Comparison of ENCODE assay signal across 9 cellular contexts in genomic region chrX:30865020-30865419, GRCh38. TPM values are rescaled to one million over a fixed set of nuclear protein-coding genes. Genes with fewer than 3 reads are reported as not detected.
DNase-seq lines count a peak whose midpoint lies in the region; ATAC-seq and TF ChIP-seq lines count a peak whose summit lies in the region.
"Had no signal": no experiment of that assay in that cellular context is flagged by ENCODE, and none has a peak within 500 bp of the region (broad histone marks: within the 10 kb centered on the region; RNA-seq: fewer than 3 reads in every experiment).

No MANE protein-coding gene starts in this region.

- no peak overlapping the region for H3K9ac ChIP-seq in PC-3 (ENCODE audit: low read length)

- intact Hi-C loops in PC-3 (cut with micrococcal nuclease) (no loop called here), PC-9 (cut with micrococcal nuclease; ENCODE audit: unreplicated experiment) (no loop called here)

- H3K36me3 ChIP-seq in PC-3 (ENCODE audit: low read depth, low read length): no peaks in the 10 kb centered on the region; the same call in 1 of the 2 replicates
- 0 out of 2 replicates have a peak, but pooled peaks cover 13% of the 10 kb centered on the region for H3K36me3 ChIP-seq in PC-9 (ENCODE audit: low read depth)

- no peaks in the 10 kb centered on the region for H3K27me3 ChIP-seq in PC-3 (ENCODE audit: low read length)
- no peaks in the 10 kb centered on the region for H3K27me3 ChIP-seq in PC-9 (ENCODE audit: insufficient read depth, low read depth)

- TF ChIP-seq CTCF in PC-3 (conservative IDR thresholded peaks at IDR 0.05; ENCODE audit: low read depth, low read length) (peak; percentile 58; the same call in 1 of the 2 replicates), PC-9 (conservative IDR thresholded peaks at IDR 0.05) (no peak; the same call in 1 of the 2 replicates)

- H3F3A ChIP-seq in PC-3 (ENCODE audit: low read length, unreplicated experiment) (no peaks in the 10 kb centered on the region), PC-9 (ENCODE audit: insufficient read depth, low read depth) (no peaks in the 10 kb centered on the region)

- H3K4me2 ChIP-seq in PC-3 (ENCODE audit: low read length): no peak overlapping the region
- H3K4me2 ChIP-seq in PC-9: no peak overlapping the region

- no peaks in the 10 kb centered on the region for H3K4me1 ChIP-seq in PC-3 (ENCODE audit: insufficient read depth, low read length)
- H3K4me1 ChIP-seq in PC-9 (replicated peaks; ENCODE audit: insufficient read depth): no peaks in the 10 kb centered on the region; the same call in 1 of the 2 replicates

- H3K4me3 ChIP-seq in PC-3 (ENCODE audit: low read length) (no peak overlapping the region), PC-9 (no peak overlapping the region)

- H2AFZ ChIP-seq in PC-3 (ENCODE audit: low read length) (no peak overlapping the region), PC-9 (no peak overlapping the region)

- H3K9me3 ChIP-seq in PC-3 (ENCODE audit: low read length) (no peaks in the 10 kb centered on the region), PC-9 (ENCODE audit: insufficient read depth, low read depth) (no peaks in the 10 kb centered on the region)

- ATAC-seq in GM18868 (IDR thresholded peaks at IDR 0.05; ENCODE audit: unreplicated experiment) (peak; percentile 53), PC-3 (no peak), HG02571 (IDR thresholded peaks at IDR 0.05; ENCODE audit: unreplicated experiment) (no peak), HG03097 (IDR thresholded peaks at IDR 0.05; ENCODE audit: low FRiP score, unreplicated experiment) (no peak)

- CTCF ChIA-PET in PC-3 (lab: Charles Lee) (no interaction called here), PC-9 (lab: Charles Lee) (no interaction called here)

- no peaks in the 10 kb centered on the region for H3K79me2 ChIP-seq in PC-3 (ENCODE audit: low read length)
- H3K79me2 ChIP-seq in PC-9 (ENCODE audit: low read depth): no peaks in the 10 kb centered on the region

- H3K9me2 ChIP-seq in PC-3 (replicated peaks; ENCODE audit: low read length) (no peaks in the 10 kb centered on the region), PC-9 (ENCODE audit: insufficient read depth) (no peaks in the 10 kb centered on the region)

- no TSS peak for BruUV-seq in PC-3 (replicated peaks; lab: Mats Ljungman, UMichigan)
- BruUV-seq in PC-9 (replicated peaks; lab: Mats Ljungman, UMichigan): no TSS peak

- POLR2A ChIA-PET in PC-3 (lab: Charles Lee; ENCODE audit: unreplicated experiment) (no interaction called here), PC-9 (lab: Charles Lee; ENCODE audit: unreplicated experiment) (no interaction called here)

- peak; percentile 32 for DNase-seq in CD1c-positive myeloid dendritic cell (ENCODE audit: extremely low spot score)
- DNase-seq in PC-3: peak; percentile 50
- peak; percentile 68 for DNase-seq in iPS-NIHi7 (ENCODE audit: extremely low spot score)
- no peak for DNase-seq in PC-9
- no peak for DNase-seq in cerebellum (ENCODE audit: low spot score)

- no peak overlapping the region for H3K27ac ChIP-seq in PC-3 (ENCODE audit: low read length)
- no peak overlapping the region for H3K27ac ChIP-seq in PC-9
- H3K27ac ChIP-seq: VCaP had no signal

- H4K20me1 ChIP-seq in PC-3 (ENCODE audit: low read length): no peaks in the 10 kb centered on the region
- H4K20me1 ChIP-seq in PC-9 (ENCODE audit: insufficient read depth): no peaks in the 10 kb centered on the region

RNA-seq across cellular contexts. Expression of gene TAB3, which starts 24.0 kb away (rescaled TPM):
- total RNA-seq in PC-3 (2014; rRNA removed) (14.7 and 18.6 TPM in 2 replicates), PC-9 (2021) (46.7 and 50.8 TPM in 2 replicates), cerebellum (28.5 TPM)

Comparison
In these comparisons a context has a peak if more than half of its experiments do, and no peak if none do; other contexts are left out.
1. DNase-seq: peak in CD1c-positive myeloid dendritic cell (single experiment), PC-3 (single experiment) and iPS-NIHi7 (single experiment); none in PC-9 (0 of 2) and cerebellum (single experiment).